28 cellular contexts compared by ENCODE assay signal in the genomic region with DNA sequence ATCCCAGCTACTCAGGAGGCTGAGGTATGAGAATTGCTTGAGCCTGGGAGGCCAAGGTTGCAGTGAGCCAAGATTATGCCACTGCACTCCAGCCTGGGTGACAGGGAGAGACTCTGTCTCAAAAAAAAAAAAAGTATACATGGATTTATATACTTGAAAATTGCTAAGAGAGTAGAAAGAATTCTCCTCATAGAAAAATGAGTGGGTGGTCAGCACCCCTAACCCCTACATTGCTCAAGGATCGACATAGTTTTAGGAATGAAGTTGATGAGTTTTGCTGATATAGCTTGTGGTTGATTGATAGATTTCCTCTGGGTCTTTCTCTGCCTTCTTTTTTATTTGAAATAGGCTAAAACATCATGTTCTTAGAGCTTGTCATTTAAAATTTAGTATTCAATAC.
"Had no signal": no experiment of that assay in that cellular context is flagged by ENCODE, and none has a peak within 500 bp of the region (broad histone marks: within the 10 kb centered on the region; RNA-seq: fewer than 3 reads in every experiment).

No MANE protein-coding gene starts in this region.

- H3K9me3 ChIP-seq: neutrophil, pancreas, prostate gland, right atrium auricular region, spleen, suprapubic skin, testis, tibial artery, transverse colon, upper lobe of right lung, uterus had no signal

- H3K27ac Mint-ChIP-seq: natural killer cell, type B pancreatic cell had no signal

- DNase-seq: natural killer cell; nephron progenitor cell; pancreas; retina; spleen; stimulated activated CD4-positive, alpha-beta T cell treated with anti-CD3 and anti-CD28 coated beads, Interleukin-12 subunit alpha, Interleukin-12 subunit beta, amount 100 ng/mL, for 4 hours; stimulated activated CD4-positive, alpha-beta T cell treated with anti-CD3 and anti-CD28 coated beads, Interleukin-1b, Interleukin-23, amount 100 ng/mL, for 48 hours; stimulated activated CD4-positive, alpha-beta T cell treated with anti-CD3 and anti-CD28 coated beads, Interleukin-4, amount 100 ng/mL, for 1 hour; stimulated activated CD8-positive, alpha-beta memory T cell treated with anti-CD3 and anti-CD28 coated beads, Interleukin-4, amount 100 ng/mL, for 48 hours; stimulated activated naive CD8-positive, alpha-beta T cell treated with anti-CD3 and anti-CD28 coated beads, Interleukin-15, amount 100 ng/mL, for 72 hours; stimulated activated naive CD8-positive, alpha-beta T cell treated with anti-CD3 and anti-CD28 coated beads, Interleukin-15, Interleukin-2, amounts not matched to agents 100 U/mL and 50 U/mL, for 24 hours; substantia nigra; testis; tibial artery; transverse colon; upper lobe of right lung; uterus had no signal

- H3K36me3 Mint-ChIP-seq: natural killer cell had no signal

- H3K27me3 Mint-ChIP-seq: naive thymus-derived CD4-positive, alpha-beta T cell; stimulated activated memory B cell treated with anti-CD40 and anti-IgM and Interleukin-4, amounts not matched to agents 10 μg/mL and 1 μg/mL and 100 μg/mL, for 72 hours; stimulated activated naive CD8-positive, alpha-beta T cell treated with anti-CD3 and anti-CD28 coated beads, Interleukin-15, amount 100 ng/mL, for 72 hours; type B pancreatic cell had no signal

- H3K4me3 Mint-ChIP-seq: natural killer cell; nephron progenitor cell; neural crest cell; stimulated activated memory B cell treated with anti-CD40 and anti-IgM and Interleukin-4, amounts not matched to agents 10 μg/mL and 1 μg/mL and 100 μg/mL, for 72 hours; stimulated activated naive CD8-positive, alpha-beta T cell treated with anti-CD3 and anti-CD28 coated beads, Interleukin-15, amount 100 ng/mL, for 72 hours; type B pancreatic cell had no signal

- ATAC-seq: naive thymus-derived CD4-positive, alpha-beta T cell; natural killer cell; pancreas; sciatic nerve; stimulated activated memory B cell treated with anti-CD40 and anti-IgM and Interleukin-4, amounts not matched to agents 10 μg/mL and 1 μg/mL and 100 μg/mL, for 72 hours; stimulated activated naive CD8-positive, alpha-beta T cell treated with anti-CD3 and anti-CD28 coated beads, Interleukin-15, amount 100 ng/mL, for 72 hours; stimulated activated naive CD8-positive, alpha-beta T cell treated with anti-CD3 and anti-CD28 coated beads, Interleukin-15, Interleukin-2, amounts not matched to agents 100 U/mL and 50 U/mL, for 24 hours; upper lobe of right lung had no signal

- H3K4me1 ChIP-seq: prostate gland, testis, uterus had no signal

- H3K4me3 ChIP-seq: pancreas, prostate gland, right atrium auricular region, skin epidermis, smooth muscle cell, spleen, suprapubic skin, testis, tibial artery, transverse colon, upper lobe of right lung, uterus had no signal

- H3K36me3 ChIP-seq: neutrophil, pancreas, prostate gland, right atrium auricular region, spleen, suprapubic skin, tibial artery, transverse colon, upper lobe of right lung, uterus had no signal

- H3K27ac ChIP-seq: neutrophil, pancreas, prostate gland, right atrium auricular region, skin epidermis, spleen, suprapubic skin, testis, tibial artery, transverse colon, upper lobe of right lung, uterus had no signal

- H3K27me3 ChIP-seq: neutrophil, pancreas, right atrium auricular region, spleen, suprapubic skin, testis, tibial artery, transverse colon, upper lobe of right lung, uterus had no signal

- H3K9me3 Mint-ChIP-seq: naive thymus-derived CD4-positive, alpha-beta T cell; natural killer cell; nephron progenitor cell; neural crest cell; stimulated activated memory B cell treated with anti-CD40 and anti-IgM and Interleukin-4, amounts not matched to agents 10 μg/mL and 1 μg/mL and 100 μg/mL, for 72 hours; stimulated activated naive CD8-positive, alpha-beta T cell treated with anti-CD3 and anti-CD28 coated beads, Interleukin-15, amount 100 ng/mL, for 72 hours; type B pancreatic cell had no signal
